In the genomic region with DNA sequence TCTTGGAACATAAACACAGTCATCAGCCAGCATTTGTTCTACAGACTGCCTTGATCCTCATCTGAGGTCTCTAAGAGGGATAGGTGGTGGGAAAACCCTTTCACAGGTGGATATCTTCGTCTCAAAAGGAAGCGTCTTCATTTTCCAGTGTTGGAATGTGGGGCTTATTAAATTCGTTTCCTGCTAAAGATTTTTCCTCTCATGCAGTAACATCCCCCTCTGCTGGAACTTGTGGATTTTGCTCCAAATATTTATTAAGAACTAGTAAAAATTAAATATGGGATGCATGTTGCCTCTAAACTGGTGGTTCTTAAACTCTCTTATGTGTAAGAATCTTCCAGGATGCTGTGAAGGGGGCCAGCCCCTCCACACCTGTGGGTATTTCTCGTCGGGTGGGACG, we compare ENCODE assay signal across 7 cellular contexts. TPM values are rescaled to one million over a fixed set of nuclear protein-coding genes. Genes with fewer than 3 reads are reported as not detected.
DNase-seq lines count a peak whose midpoint lies in the region; ATAC-seq and TF ChIP-seq lines count a peak whose summit lies in the region.

No MANE protein-coding gene starts in this region.

- intact Hi-C loops in psoas muscle (cut with DNase I) = loop anchor here in 1 of 2 donors (5.0 kb wide), 1 partner anchor 42 kb away; no protein-coding TSS in a partner anchor

- no peaks in the 10 kb centered on the region for H3K4me1 ChIP-seq in psoas muscle

- no peaks in the 10 kb centered on the region for H3K9me3 ChIP-seq in psoas muscle

- H3K9me3 Mint-ChIP-seq in endothelial cell (ENCODE audit: unreplicated experiment) = no peaks in the 10 kb centered on the region

- H3K27me3 ChIP-seq in psoas muscle (ENCODE audit: insufficient read depth in 3 of 3, low read length in 2 of 3) = no peaks in the 10 kb centered on the region

- no peaks in the 10 kb centered on the region for H3K36me3 ChIP-seq in psoas muscle (ENCODE audit: insufficient read depth in 1 of 2, low read depth in 1 of 2)

- DNase-seq in GM12864 (ENCODE audit: low read depth) (no peak), NCI-H460 (ENCODE audit: extremely low read depth, low read depth) (peak; percentile 40), endothelial cell (ENCODE audit: low spot score) (no peak), psoas muscle (no peak)

- no peak overlapping the region for H3K27ac Mint-ChIP-seq in endothelial cell (ENCODE audit: unreplicated experiment)

- H3K27ac ChIP-seq in psoas muscle = no peak overlapping the region

- 39 to 46% (median 46%) methylated on average over 6 of the region's 6 CpGs for WGBS in psoas muscle, 3 donors

- H3K4me3 Mint-ChIP-seq in endothelial cell (ENCODE audit: unreplicated experiment) = no peak overlapping the region

- no peak overlapping the region for H3K4me3 ChIP-seq in GM12864 (ENCODE audit: low read depth, low read length)
- no peak overlapping the region for H3K4me3 ChIP-seq in psoas muscle

- ATAC-seq in psoas muscle (no peak), GM19463 (IDR thresholded peaks at IDR 0.05; ENCODE audit: unreplicated experiment) (no peak), GM18873 (IDR thresholded peaks at IDR 0.05; ENCODE audit: low FRiP score, unreplicated experiment) (no peak), esophagus mucosa (no peak)

- H3K27me3 Mint-ChIP-seq in endothelial cell (ENCODE audit: unreplicated experiment) = peaks cover 4% of the 10 kb centered on the region

- no peaks in the 10 kb centered on the region for H3K36me3 Mint-ChIP-seq in endothelial cell (ENCODE audit: low read depth, unreplicated experiment)

- TF ChIP-seq CTCF in GM12864 (IDR thresholded peaks at IDR 0.05; ENCODE audit: low read depth, low read length, missing control alignments) = peak; percentile 13
- peak; percentile 34 for TF ChIP-seq CTCF in endothelial cell (IDR thresholded peaks at IDR 0.05; ENCODE audit: unreplicated experiment)
- TF ChIP-seq CTCF in psoas muscle (IDR thresholded peaks at IDR 0.05) = peak; percentile 32

- H3K4me1 Mint-ChIP-seq in endothelial cell (ENCODE audit: unreplicated experiment) = peaks cover 5% of the 10 kb centered on the region

RNA-seq across cellular contexts. Expression of a gene that starts 20.1 kb away (rescaled TPM):
- 0.95 and 1.6 TPM in 2 replicates for total RNA-seq in NCI-H460 (2014; rRNA removed; shearing (Covaris generic))
- polyA plus RNA-seq in NCI-H460 (2014; cell fraction: nucleus; rRNA removed) = 1.4 and 3.0 TPM in 2 replicates
- total RNA-seq in endothelial cell (ENCODE audit: unreplicated experiment) = 3.0 TPM
- 10 to 100 TPM; 14.7 to 21.6 (median 17.8) TPM for total RNA-seq in psoas muscle
- polyA plus RNA-seq in psoas muscle = 10 to 100 TPM in 1 of 3 donors, 1 to 10 TPM in 2; 8.3 to 14.0 (median 9.3) TPM
- 2.1 TPM for total RNA-seq in esophagus mucosa
